In genomic region chr19:44024900-44025216, GRCh38 we compare ENCODE assay signal across 8 cellular contexts. TPM values are rescaled to one million over a fixed set of nuclear protein-coding genes. Genes with fewer than 3 reads are reported as not detected.
DNase-seq lines count a peak whose midpoint lies in the region; ATAC-seq, FAIRE-seq and TF ChIP-seq lines count a peak whose summit lies in the region.

No MANE protein-coding gene starts in this region.

- peaks cover 12% of the 10 kb centered on the region for H3K9me3 ChIP-seq in thoracic aorta

- peak overlapping the region; percentile 93 for H3K27ac Mint-ChIP-seq in activated CD4-positive, alpha-beta T cell treated with anti-CD3 and anti-CD28 coated beads for 36 hours
- peak overlapping the region; percentile 91 for H3K27ac Mint-ChIP-seq in activated naive CD8-positive, alpha-beta T cell treated with anti-CD3 and anti-CD28 coated beads, Interleukin-2, amount 50 U/mL, for 24 hours

- POLR2A ChIA-PET in activated CD4-positive, alpha-beta T cell treated with anti-CD3 and anti-CD28 coated beads for 36 hours (lab: Charles Lee), result no interaction called here

- DNase-seq in activated CD4-positive, alpha-beta T cell treated with anti-CD3 and anti-CD28 coated beads for 36 hours, result no peak
- no peak for DNase-seq in activated CD4-positive, alpha-beta T cell treated with anti-CD3 and anti-CD28 coated beads, Interleukin-2, amount 50 U/mL, for 1 hour
- DNase-seq in activated naive CD8-positive, alpha-beta T cell treated with anti-CD3 and anti-CD28 coated beads, Interleukin-2, amount 50 U/mL, for 24 hours, result no peak
- no peak for DNase-seq in left colon
- DNase-seq in thoracic aorta (ENCODE audit: low spot score), result no peak
- no peak for DNase-seq in iPS-NIHi7 (ENCODE audit: extremely low spot score)
- no peak for DNase-seq in NCI-H2196 (lab: John Stamatoyannopoulos, UW; ENCODE audit: unreplicated experiment)
- DNase-seq in GM19239 (ENCODE audit: insufficient read length, low spot score), result no peak

- H3K4me3 ChIP-seq in thoracic aorta, result peak overlapping the region; percentile 79

- intact Hi-C loops in activated CD4-positive, alpha-beta T cell treated with anti-CD3 and anti-CD28 coated beads for 36 hours (cut with DNase I, micrococcal nuclease), result loop anchor here (1.0 to 2.0 kb wide), 16 partner anchors 22 to 475 kb away; partner anchors contain the start of genes ZNF224 (in 2 of the 2), ZNF230 (in 2 of the 2), ZNF155 (in 1 of the 2) and ZNF180 (in 1 of the 2)
- intact Hi-C loops in left colon (cut with DNase I, micrococcal nuclease), result no loop called here

- no peak overlapping the region for H3K27ac ChIP-seq in thoracic aorta

- peaks cover 5% of the 10 kb centered on the region in 2 donors for H3K4me1 ChIP-seq in thoracic aorta (ENCODE audit: control insufficient read depth in 1 of 2, low read depth in 2 of 2)

- ATAC-seq in activated CD4-positive, alpha-beta T cell treated with anti-CD3 and anti-CD28 coated beads for 36 hours, result no peak
- ATAC-seq in activated naive CD8-positive, alpha-beta T cell treated with anti-CD3 and anti-CD28 coated beads, Interleukin-2, amount 50 U/mL, for 24 hours, result no peak
- ATAC-seq in left colon (peak; percentile 3), thoracic aorta (ENCODE audit: insufficient number of reproducible peaks, low FRiP score, low read depth) (peak; percentile 36)

- FAIRE-seq in GM19239 (lab: Jason Lieb, UNC), result no peak

- H3K36me3 Mint-ChIP-seq in activated CD4-positive, alpha-beta T cell treated with anti-CD3 and anti-CD28 coated beads for 36 hours (ENCODE audit: low read depth), result peaks cover 48% of the 10 kb centered on the region
- peaks cover 42% of the 10 kb centered on the region for H3K36me3 Mint-ChIP-seq in activated naive CD8-positive, alpha-beta T cell treated with anti-CD3 and anti-CD28 coated beads, Interleukin-2, amount 50 U/mL, for 24 hours (ENCODE audit: low read depth)

- peaks cover 5% of the 10 kb centered on the region for H3K27me3 Mint-ChIP-seq in activated CD4-positive, alpha-beta T cell treated with anti-CD3 and anti-CD28 coated beads for 36 hours
- peaks cover 2% of the 10 kb centered on the region for H3K27me3 Mint-ChIP-seq in activated naive CD8-positive, alpha-beta T cell treated with anti-CD3 and anti-CD28 coated beads, Interleukin-2, amount 50 U/mL, for 24 hours

- H3K36me3 ChIP-seq in thoracic aorta, result peaks cover 28% of the 10 kb centered on the region

- CTCF ChIA-PET in activated CD4-positive, alpha-beta T cell treated with anti-CD3 and anti-CD28 coated beads for 36 hours (lab: Charles Lee), result interaction anchor here (0.7 kb wide), 1 partner anchor 304 kb away, joined by 3 read pairs; no protein-coding TSS in a partner anchor

- H3K27me3 ChIP-seq in thoracic aorta (replicated peaks; ENCODE audit: insufficient read depth), result no peaks in the 10 kb centered on the region

- peak overlapping the region; percentile 94 for H3K4me3 Mint-ChIP-seq in activated CD4-positive, alpha-beta T cell treated with anti-CD3 and anti-CD28 coated beads for 36 hours
- H3K4me3 Mint-ChIP-seq in activated naive CD8-positive, alpha-beta T cell treated with anti-CD3 and anti-CD28 coated beads, Interleukin-2, amount 50 U/mL, for 24 hours, result peak overlapping the region; percentile 94

- peaks cover 20% of the 10 kb centered on the region for H3K4me1 Mint-ChIP-seq in activated CD4-positive, alpha-beta T cell treated with anti-CD3 and anti-CD28 coated beads for 36 hours
- peaks cover 18% of the 10 kb centered on the region for H3K4me1 Mint-ChIP-seq in activated naive CD8-positive, alpha-beta T cell treated with anti-CD3 and anti-CD28 coated beads, Interleukin-2, amount 50 U/mL, for 24 hours

- H3K9me3 Mint-ChIP-seq in activated CD4-positive, alpha-beta T cell treated with anti-CD3 and anti-CD28 coated beads for 36 hours (ENCODE audit: low read depth), result peaks cover 34% of the 10 kb centered on the region
- H3K9me3 Mint-ChIP-seq in activated naive CD8-positive, alpha-beta T cell treated with anti-CD3 and anti-CD28 coated beads, Interleukin-2, amount 50 U/mL, for 24 hours, result peaks cover 46% of the 10 kb centered on the region

- TF ChIP-seq CTCF in thoracic aorta (IDR thresholded peaks at IDR 0.05), result no peak

RNA-seq across cellular contexts. Expression of gene ZNF222, which starts 0.3 kb away (rescaled TPM):
- total RNA-seq in activated CD4-positive, alpha-beta T cell treated with anti-CD3 and anti-CD28 coated beads for 36 hours, result 1 to 10 TPM; 1.5 to 2.9 TPM
- 1 to 10 TPM; 1.8 to 2.7 TPM for total RNA-seq in left colon
- 1 to 10 TPM; 1.8 to 4.7 TPM for total RNA-seq in thoracic aorta

RNA-seq across cellular contexts. Expression of gene ZNF230, which starts 22.1 kb away (rescaled TPM):
- total RNA-seq in activated CD4-positive, alpha-beta T cell treated with anti-CD3 and anti-CD28 coated beads for 36 hours, result 1 to 10 TPM; 3.0 to 3.8 TPM
- total RNA-seq in left colon (1 to 10 TPM; 3.3 to 3.9 TPM), thoracic aorta (1 to 10 TPM; 7.3 to 7.9 TPM)

RNA-seq across cellular contexts. Expression of gene ZNF223, which starts 27.0 kb away (rescaled TPM):
- total RNA-seq in activated CD4-positive, alpha-beta T cell treated with anti-CD3 and anti-CD28 coated beads for 36 hours, result under 1 TPM; 0.63 to 0.82 TPM
- total RNA-seq in left colon (1 to 10 TPM; 5.0 to 8.4 TPM), thoracic aorta (1 to 10 TPM; 2.0 to 6.6 TPM)

RNA-seq across cellular contexts. Expression of gene ZNF155, which starts 40.9 kb away (rescaled TPM):
- total RNA-seq in activated CD4-positive, alpha-beta T cell treated with anti-CD3 and anti-CD28 coated beads for 36 hours, result 1 to 10 TPM; 4.5 to 6.0 TPM
- total RNA-seq in left colon (1 to 10 TPM; 6.9 to 7.1 TPM), thoracic aorta (10 to 100 TPM in 1 of 2 donors, 1 to 10 TPM in 1; 2.0 to 15.2 TPM)

RNA-seq across cellular contexts. Expression of gene ZNF284, which starts 47.1 kb away (rescaled TPM):
- 1 to 10 TPM; 2.1 TPM for total RNA-seq in activated CD4-positive, alpha-beta T cell treated with anti-CD3 and anti-CD28 coated beads for 36 hours
- total RNA-seq in left colon (1 to 10 TPM; 1.6 to 2.1 TPM), thoracic aorta (1 to 10 TPM; 2.0 to 2.1 TPM)

Comparison
In these comparisons a context has a peak if more than half of its experiments do, and no peak if none do; other contexts are left out.
1. ATAC-seq: peak in left colon (single experiment) and thoracic aorta (single experiment); none in activated CD4-positive, alpha-beta T cell treated with anti-CD3 and anti-CD28 coated beads for 36 hours (single experiment) and activated naive CD8-positive, alpha-beta T cell treated with anti-CD3 and anti-CD28 coated beads, Interleukin-2, amount 50 U/mL, for 24 hours (single experiment).
2. intact Hi-C loops: an anchor here in activated CD4-positive, alpha-beta T cell treated with anti-CD3 and anti-CD28 coated beads for 36 hours (1.0 to 2.0 kb wide); none called in left colon.